1 cellular context compared by ENCODE assay signal in genomic region chr6:111874030-111874425, GRCh38.
TF ChIP-seq lines count a peak whose summit lies in the region.

No MANE protein-coding gene starts in this region.

TF ChIP-seq in WTC11, 78 proteins besides CTCF, POLR2A, EP300 and RAD21 (continued from another document):
- TF ChIP-seq ZNF219 (CRISPR knock-in tag; IDR thresholded peaks at IDR 0.05; ENCODE audit: borderline replicate concordance) (no peak), HMGA2 (CRISPR knock-in tag; IDR thresholded peaks at IDR 0.05) (no peak), SMAD4 (CRISPR knock-in tag; IDR thresholded peaks at IDR 0.05) (no peak), FOXJ3 (CRISPR knock-in tag; IDR thresholded peaks at IDR 0.05; ENCODE audit: borderline replicate concordance) (no peak), ZNF671 (CRISPR knock-in tag; IDR thresholded peaks at IDR 0.05) (no peak)
- TF ChIP-seq, protein P1, sequence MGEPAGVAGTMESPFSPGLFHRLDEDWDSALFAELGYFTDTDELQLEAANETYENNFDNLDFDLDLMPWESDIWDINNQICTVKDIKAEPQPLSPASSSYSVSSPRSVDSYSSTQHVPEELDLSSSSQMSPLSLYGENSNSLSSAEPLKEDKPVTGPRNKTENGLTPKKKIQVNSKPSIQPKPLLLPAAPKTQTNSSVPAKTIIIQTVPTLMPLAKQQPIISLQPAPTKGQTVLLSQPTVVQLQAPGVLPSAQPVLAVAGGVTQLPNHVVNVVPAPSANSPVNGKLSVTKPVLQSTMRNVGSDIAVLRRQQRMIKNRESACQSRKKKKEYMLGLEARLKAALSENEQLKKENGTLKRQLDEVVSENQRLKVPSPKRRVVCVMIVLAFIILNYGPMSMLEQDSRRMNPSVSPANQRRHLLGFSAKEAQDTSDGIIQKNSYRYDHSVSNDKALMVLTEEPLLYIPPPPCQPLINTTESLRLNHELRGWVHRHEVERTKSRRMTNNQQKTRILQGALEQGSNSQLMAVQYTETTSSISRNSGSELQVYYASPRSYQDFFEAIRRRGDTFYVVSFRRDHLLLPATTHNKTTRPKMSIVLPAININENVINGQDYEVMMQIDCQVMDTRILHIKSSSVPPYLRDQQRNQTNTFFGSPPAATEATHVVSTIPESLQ (CRISPR knock-in tag; IDR thresholded peaks at IDR 0.05): no peak
